ENCODE assay signal across 1 cellular context in the genomic region with DNA sequence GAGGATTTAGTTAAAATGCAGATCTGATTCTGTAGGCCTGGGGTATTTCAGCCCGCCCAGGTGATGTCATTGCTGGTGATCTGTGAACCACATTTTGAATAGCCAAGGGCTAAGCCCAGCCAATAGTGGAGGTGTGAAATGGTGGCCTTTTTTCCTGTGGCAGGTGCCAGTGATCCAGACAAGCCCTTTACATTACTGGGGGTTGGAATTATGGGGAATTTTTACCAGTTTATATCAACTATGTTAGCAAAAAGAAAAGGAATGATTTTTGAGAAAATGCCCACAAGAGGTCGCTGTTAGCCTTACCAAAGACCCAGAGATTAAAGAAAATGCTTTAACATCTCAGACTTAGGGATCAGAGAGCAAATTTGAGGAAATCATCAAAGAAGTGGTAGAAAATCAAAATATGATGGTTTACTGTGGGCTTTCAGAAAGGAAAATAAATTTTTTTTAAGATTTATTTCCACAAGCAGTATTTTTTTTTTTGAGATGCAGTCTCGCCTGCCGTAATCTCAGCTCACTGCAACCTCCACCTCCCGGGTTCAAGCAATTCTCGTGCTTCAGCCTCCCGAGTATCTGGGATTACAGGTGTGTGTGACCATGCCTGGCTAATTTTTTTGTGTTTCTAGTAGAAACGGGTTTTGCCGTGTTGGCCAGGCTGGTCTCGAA.
A peak's percentile ranks its signal among the peaks of the same experiment; 100 is the strongest.
TF ChIP-seq lines count a peak whose summit lies in the region.

No MANE protein-coding gene starts in this region.

TF ChIP-seq in HepG2, 621 proteins besides CTCF, POLR2A, EP300 and RAD21 (continues in another document):
- TF ChIP-seq STAG1 (CRISPR knock-in tag; IDR thresholded peaks at IDR 0.05) (peak; percentile 83), ZNF317 (CRISPR knock-in tag; IDR thresholded peaks at IDR 0.05) (no peak), ZFP82 (CRISPR knock-in tag; IDR thresholded peaks at IDR 0.05; ENCODE audit: borderline replicate concordance) (no peak), FOXJ3 (CRISPR knock-in tag; IDR thresholded peaks at IDR 0.05; ENCODE audit: borderline replicate concordance) (peak; percentile 21; the same call in 1 of the 2 replicates), NCOR1 (IDR thresholded peaks at IDR 0.05; ENCODE audit: borderline replicate concordance, low read length) (no peak), SMC3 (IDR thresholded peaks at IDR 0.05; ENCODE audit: low read length) (peak; percentile 60), TEAD3 (CRISPR knock-in tag; optimal IDR thresholded peaks at IDR 0.05; ENCODE audit: borderline replicate concordance) (no peak), ZNF382 (CRISPR knock-in tag; IDR thresholded peaks at IDR 0.05; ENCODE audit: borderline replicate concordance) (no peak), ZNF782 (CRISPR knock-in tag; IDR thresholded peaks at IDR 0.05; ENCODE audit: borderline replicate concordance) (no peak), RBM39 (IDR thresholded peaks at IDR 0.05; ENCODE audit: low read depth, low read length, poor library complexity, severe bottlenecking) (peak; percentile 37), SCMH1 (CRISPR knock-in tag; IDR thresholded peaks at IDR 0.05; ENCODE audit: borderline replicate concordance) (no peak), PCBP1 (IDR thresholded peaks at IDR 0.05; ENCODE audit: borderline replicate concordance, low read depth, low read length) (no peak), ZNF644 (CRISPR knock-in tag; IDR thresholded peaks at IDR 0.05; ENCODE audit: low read depth) (no peak)
- TF ChIP-seq, protein P1, sequence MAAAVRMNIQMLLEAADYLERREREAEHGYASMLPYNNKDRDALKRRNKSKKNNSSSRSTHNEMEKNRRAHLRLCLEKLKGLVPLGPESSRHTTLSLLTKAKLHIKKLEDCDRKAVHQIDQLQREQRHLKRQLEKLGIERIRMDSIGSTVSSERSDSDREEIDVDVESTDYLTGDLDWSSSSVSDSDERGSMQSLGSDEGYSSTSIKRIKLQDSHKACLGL (CRISPR knock-in tag; IDR thresholded peaks at IDR 0.05), result no peak
- TF ChIP-seq, protein P2, sequence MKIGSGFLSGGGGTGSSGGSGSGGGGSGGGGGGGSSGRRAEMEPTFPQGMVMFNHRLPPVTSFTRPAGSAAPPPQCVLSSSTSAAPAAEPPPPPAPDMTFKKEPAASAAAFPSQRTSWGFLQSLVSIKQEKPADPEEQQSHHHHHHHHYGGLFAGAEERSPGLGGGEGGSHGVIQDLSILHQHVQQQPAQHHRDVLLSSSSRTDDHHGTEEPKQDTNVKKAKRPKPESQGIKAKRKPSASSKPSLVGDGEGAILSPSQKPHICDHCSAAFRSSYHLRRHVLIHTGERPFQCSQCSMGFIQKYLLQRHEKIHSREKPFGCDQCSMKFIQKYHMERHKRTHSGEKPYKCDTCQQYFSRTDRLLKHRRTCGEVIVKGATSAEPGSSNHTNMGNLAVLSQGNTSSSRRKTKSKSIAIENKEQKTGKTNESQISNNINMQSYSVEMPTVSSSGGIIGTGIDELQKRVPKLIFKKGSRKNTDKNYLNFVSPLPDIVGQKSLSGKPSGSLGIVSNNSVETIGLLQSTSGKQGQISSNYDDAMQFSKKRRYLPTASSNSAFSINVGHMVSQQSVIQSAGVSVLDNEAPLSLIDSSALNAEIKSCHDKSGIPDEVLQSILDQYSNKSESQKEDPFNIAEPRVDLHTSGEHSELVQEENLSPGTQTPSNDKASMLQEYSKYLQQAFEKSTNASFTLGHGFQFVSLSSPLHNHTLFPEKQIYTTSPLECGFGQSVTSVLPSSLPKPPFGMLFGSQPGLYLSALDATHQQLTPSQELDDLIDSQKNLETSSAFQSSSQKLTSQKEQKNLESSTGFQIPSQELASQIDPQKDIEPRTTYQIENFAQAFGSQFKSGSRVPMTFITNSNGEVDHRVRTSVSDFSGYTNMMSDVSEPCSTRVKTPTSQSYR (CRISPR knock-in tag; IDR thresholded peaks at IDR 0.05; ENCODE audit: borderline replicate concordance), result no peak
- TF ChIP-seq, protein P3, sequence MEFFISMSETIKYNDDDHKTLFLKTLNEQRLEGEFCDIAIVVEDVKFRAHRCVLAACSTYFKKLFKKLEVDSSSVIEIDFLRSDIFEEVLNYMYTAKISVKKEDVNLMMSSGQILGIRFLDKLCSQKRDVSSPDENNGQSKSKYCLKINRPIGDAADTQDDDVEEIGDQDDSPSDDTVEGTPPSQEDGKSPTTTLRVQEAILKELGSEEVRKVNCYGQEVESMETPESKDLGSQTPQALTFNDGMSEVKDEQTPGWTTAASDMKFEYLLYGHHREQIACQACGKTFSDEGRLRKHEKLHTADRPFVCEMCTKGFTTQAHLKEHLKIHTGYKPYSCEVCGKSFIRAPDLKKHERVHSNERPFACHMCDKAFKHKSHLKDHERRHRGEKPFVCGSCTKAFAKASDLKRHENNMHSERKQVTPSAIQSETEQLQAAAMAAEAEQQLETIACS (CRISPR knock-in tag; IDR thresholded peaks at IDR 0.05), result no peak
- TF ChIP-seq, protein P4, sequence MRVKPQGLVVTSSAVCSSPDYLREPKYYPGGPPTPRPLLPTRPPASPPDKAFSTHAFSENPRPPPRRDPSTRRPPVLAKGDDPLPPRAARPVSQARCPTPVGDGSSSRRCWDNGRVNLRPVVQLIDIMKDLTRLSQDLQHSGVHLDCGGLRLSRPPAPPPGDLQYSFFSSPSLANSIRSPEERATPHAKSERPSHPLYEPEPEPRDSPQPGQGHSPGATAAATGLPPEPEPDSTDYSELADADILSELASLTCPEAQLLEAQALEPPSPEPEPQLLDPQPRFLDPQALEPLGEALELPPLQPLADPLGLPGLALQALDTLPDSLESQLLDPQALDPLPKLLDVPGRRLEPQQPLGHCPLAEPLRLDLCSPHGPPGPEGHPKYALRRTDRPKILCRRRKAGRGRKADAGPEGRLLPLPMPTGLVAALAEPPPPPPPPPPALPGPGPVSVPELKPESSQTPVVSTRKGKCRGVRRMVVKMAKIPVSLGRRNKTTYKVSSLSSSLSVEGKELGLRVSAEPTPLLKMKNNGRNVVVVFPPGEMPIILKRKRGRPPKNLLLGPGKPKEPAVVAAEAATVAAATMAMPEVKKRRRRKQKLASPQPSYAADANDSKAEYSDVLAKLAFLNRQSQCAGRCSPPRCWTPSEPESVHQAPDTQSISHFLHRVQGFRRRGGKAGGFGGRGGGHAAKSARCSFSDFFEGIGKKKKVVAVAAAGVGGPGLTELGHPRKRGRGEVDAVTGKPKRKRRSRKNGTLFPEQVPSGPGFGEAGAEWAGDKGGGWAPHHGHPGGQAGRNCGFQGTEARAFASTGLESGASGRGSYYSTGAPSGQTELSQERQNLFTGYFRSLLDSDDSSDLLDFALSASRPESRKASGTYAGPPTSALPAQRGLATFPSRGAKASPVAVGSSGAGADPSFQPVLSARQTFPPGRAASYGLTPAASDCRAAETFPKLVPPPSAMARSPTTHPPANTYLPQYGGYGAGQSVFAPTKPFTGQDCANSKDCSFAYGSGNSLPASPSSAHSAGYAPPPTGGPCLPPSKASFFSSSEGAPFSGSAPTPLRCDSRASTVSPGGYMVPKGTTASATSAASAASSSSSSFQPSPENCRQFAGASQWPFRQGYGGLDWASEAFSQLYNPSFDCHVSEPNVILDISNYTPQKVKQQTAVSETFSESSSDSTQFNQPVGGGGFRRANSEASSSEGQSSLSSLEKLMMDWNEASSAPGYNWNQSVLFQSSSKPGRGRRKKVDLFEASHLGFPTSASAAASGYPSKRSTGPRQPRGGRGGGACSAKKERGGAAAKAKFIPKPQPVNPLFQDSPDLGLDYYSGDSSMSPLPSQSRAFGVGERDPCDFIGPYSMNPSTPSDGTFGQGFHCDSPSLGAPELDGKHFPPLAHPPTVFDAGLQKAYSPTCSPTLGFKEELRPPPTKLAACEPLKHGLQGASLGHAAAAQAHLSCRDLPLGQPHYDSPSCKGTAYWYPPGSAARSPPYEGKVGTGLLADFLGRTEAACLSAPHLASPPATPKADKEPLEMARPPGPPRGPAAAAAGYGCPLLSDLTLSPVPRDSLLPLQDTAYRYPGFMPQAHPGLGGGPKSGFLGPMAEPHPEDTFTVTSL (CRISPR knock-in tag; IDR thresholded peaks at IDR 0.05; ENCODE audit: borderline replicate concordance), result 0 out of 2 replicates have a peak, but pooled peaks have one; percentile 34
- TF ChIP-seq, protein P5, sequence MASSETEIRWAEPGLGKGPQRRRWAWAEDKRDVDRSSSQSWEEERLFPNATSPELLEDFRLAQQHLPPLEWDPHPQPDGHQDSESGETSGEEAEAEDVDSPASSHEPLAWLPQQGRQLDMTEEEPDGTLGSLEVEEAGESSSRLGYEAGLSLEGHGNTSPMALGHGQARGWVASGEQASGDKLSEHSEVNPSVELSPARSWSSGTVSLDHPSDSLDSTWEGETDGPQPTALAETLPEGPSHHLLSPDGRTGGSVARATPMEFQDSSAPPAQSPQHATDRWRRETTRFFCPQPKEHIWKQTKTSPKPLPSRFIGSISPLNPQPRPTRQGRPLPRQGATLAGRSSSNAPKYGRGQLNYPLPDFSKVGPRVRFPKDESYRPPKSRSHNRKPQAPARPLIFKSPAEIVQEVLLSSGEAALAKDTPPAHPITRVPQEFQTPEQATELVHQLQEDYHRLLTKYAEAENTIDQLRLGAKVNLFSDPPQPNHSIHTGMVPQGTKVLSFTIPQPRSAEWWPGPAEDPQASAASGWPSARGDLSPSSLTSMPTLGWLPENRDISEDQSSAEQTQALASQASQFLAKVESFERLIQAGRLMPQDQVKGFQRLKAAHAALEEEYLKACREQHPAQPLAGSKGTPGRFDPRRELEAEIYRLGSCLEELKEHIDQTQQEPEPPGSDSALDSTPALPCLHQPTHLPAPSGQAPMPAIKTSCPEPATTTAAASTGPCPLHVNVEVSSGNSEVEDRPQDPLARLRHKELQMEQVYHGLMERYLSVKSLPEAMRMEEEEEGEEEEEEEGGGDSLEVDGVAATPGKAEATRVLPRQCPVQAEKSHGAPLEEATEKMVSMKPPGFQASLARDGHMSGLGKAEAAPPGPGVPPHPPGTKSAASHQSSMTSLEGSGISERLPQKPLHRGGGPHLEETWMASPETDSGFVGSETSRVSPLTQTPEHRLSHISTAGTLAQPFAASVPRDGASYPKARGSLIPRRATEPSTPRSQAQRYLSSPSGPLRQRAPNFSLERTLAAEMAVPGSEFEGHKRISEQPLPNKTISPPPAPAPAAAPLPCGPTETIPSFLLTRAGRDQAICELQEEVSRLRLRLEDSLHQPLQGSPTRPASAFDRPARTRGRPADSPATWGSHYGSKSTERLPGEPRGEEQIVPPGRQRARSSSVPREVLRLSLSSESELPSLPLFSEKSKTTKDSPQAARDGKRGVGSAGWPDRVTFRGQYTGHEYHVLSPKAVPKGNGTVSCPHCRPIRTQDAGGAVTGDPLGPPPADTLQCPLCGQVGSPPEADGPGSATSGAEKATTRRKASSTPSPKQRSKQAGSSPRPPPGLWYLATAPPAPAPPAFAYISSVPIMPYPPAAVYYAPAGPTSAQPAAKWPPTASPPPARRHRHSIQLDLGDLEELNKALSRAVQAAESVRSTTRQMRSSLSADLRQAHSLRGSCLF (CRISPR knock-in tag; IDR thresholded peaks at IDR 0.05; ENCODE audit: borderline replicate concordance), result no peak
- TF ChIP-seq, protein P6, sequence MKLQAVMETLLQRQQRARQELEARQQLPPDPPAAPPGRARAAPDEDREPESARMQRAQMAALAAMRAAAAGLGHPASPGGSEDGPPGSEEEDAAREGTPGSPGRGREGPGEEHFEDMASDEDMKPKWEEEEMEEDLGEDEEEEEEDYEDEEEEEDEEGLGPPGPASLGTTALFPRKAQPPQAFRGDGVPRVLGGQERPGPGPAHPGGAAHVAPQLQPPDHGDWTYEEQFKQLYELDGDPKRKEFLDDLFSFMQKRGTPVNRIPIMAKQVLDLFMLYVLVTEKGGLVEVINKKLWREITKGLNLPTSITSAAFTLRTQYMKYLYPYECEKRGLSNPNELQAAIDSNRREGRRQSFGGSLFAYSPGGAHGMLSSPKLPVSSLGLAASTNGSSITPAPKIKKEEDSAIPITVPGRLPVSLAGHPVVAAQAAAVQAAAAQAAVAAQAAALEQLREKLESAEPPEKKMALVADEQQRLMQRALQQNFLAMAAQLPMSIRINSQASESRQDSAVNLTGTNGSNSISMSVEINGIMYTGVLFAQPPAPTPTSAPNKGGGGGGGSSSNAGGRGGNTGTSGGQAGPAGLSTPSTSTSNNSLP (IDR thresholded peaks at IDR 0.05; ENCODE audit: low read depth, low read length), result 0 out of 2 replicates have a peak, but pooled peaks have one; percentile 43
- TF ChIP-seq, protein P7, sequence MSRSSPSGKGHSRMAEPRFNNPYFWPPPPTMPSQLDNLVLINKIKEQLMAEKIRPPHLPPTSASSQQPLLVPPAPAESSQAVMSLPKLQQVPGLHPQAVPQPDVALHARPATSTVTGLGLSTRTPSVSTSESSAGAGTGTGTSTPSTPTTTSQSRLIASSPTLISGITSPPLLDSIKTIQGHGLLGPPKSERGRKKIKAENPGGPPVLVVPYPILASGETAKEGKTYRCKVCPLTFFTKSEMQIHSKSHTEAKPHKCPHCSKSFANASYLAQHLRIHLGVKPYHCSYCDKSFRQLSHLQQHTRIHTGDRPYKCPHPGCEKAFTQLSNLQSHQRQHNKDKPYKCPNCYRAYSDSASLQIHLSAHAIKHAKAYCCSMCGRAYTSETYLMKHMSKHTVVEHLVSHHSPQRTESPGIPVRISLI (CRISPR knock-in tag; IDR thresholded peaks at IDR 0.05; ENCODE audit: borderline replicate concordance), result no peak
- TF ChIP-seq, protein P8, sequence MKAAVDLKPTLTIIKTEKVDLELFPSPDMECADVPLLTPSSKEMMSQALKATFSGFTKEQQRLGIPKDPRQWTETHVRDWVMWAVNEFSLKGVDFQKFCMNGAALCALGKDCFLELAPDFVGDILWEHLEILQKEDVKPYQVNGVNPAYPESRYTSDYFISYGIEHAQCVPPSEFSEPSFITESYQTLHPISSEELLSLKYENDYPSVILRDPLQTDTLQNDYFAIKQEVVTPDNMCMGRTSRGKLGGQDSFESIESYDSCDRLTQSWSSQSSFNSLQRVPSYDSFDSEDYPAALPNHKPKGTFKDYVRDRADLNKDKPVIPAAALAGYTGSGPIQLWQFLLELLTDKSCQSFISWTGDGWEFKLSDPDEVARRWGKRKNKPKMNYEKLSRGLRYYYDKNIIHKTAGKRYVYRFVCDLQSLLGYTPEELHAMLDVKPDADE (CRISPR knock-in tag; IDR thresholded peaks at IDR 0.05), result no peak
- TF ChIP-seq, protein P9, sequence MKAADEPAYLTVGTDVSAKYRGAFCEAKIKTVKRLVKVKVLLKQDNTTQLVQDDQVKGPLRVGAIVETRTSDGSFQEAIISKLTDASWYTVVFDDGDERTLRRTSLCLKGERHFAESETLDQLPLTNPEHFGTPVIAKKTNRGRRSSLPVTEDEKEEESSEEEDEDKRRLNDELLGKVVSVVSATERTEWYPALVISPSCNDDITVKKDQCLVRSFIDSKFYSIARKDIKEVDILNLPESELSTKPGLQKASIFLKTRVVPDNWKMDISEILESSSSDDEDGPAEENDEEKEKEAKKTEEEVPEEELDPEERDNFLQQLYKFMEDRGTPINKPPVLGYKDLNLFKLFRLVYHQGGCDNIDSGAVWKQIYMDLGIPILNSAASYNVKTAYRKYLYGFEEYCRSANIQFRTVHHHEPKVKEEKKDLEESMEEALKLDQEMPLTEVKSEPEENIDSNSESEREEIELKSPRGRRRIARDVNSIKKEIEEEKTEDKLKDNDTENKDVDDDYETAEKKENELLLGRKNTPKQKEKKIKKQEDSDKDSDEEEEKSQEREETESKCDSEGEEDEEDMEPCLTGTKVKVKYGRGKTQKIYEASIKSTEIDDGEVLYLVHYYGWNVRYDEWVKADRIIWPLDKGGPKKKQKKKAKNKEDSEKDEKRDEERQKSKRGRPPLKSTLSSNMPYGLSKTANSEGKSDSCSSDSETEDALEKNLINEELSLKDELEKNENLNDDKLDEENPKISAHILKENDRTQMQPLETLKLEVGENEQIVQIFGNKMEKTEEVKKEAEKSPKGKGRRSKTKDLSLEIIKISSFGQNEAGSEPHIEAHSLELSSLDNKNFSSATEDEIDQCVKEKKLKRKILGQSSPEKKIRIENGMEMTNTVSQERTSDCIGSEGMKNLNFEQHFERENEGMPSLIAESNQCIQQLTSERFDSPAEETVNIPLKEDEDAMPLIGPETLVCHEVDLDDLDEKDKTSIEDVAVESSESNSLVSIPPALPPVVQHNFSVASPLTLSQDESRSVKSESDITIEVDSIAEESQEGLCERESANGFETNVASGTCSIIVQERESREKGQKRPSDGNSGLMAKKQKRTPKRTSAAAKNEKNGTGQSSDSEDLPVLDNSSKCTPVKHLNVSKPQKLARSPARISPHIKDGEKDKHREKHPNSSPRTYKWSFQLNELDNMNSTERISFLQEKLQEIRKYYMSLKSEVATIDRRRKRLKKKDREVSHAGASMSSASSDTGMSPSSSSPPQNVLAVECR (CRISPR knock-in tag; IDR thresholded peaks at IDR 0.05; ENCODE audit: borderline replicate concordance), result no peak
